ENCODE assay signal across 14 cellular contexts in genomic region chr3:132486086-132486485, GRCh38.
A peak's percentile ranks its signal among the peaks of the same experiment; 100 is the strongest.
DNase-seq lines count a peak whose midpoint lies in the region; ATAC-seq, FAIRE-seq and TF ChIP-seq lines count a peak whose summit lies in the region.
"Had no signal": no experiment of that assay in that cellular context is flagged by ENCODE, and none has a peak within 500 bp of the region (broad histone marks: within the 10 kb centered on the region; RNA-seq: fewer than 3 reads in every experiment).

No MANE protein-coding gene starts in this region.

- H3K36me3 ChIP-seq in bronchial epithelial cell (ENCODE audit: control insufficient read depth, insufficient read depth, low read length): peaks cover 6% of the 10 kb centered on the region
- H3K36me3 ChIP-seq in neutrophil: peaks cover 91% of the 10 kb centered on the region
- H3K36me3 ChIP-seq in A673 (ENCODE audit: insufficient read depth, low read length, poor library complexity, severe bottlenecking): peaks cover 55% of the 10 kb centered on the region

- no peak for FAIRE-seq in bronchial epithelial cell (lab: Jason Lieb, UNC)

- DNase-seq in ELR (ENCODE audit: low read depth): peak; percentile 3
- peak; percentile 44 to 46 for DNase-seq in Kasumi-1 (lab: John Stamatoyannopoulos, UW)
- peak; percentile 35 for DNase-seq in bronchial epithelial cell (ENCODE audit: low read depth)
- DNase-seq in A673 (ENCODE audit: low spot score): no peak
- DNase-seq in hepatic stellate cell (ENCODE audit: low spot score): no peak
- DNase-seq: activated CD4-positive, alpha-beta T cell treated with anti-CD3 and anti-CD28 coated beads, Interleukin-2, amount 10 ng/mL, durations not matched to agents 24 days and 14 days; activated T-cell treated with anti-CD3 and anti-CD28 coated beads, Interleukin-2, amount 50 U/mL, for 4 hours; CD4-positive, CD25-positive, alpha-beta regulatory T cell; central memory CD4-positive, alpha-beta T cell; DMS79; endodermal cell; NCI-H774 had no signal

- H3K9me3 ChIP-seq in neutrophil: no peaks in the 10 kb centered on the region
- no peaks in the 10 kb centered on the region for H3K9me3 ChIP-seq in A673 (ENCODE audit: low read depth, low read length, poor library complexity, severe bottlenecking)

- no peaks in the 10 kb centered on the region for H3K4me1 ChIP-seq in neutrophil (ENCODE audit: control insufficient read depth in 1 of 2, insufficient read depth in 1 of 2, low read depth in 1 of 2, low read length in 1 of 2)
- no peaks in the 10 kb centered on the region for H3K4me1 ChIP-seq in A673 (ENCODE audit: insufficient read depth, low read length, poor library complexity, severe bottlenecking)

- H3K4me3 ChIP-seq in bronchial epithelial cell (ENCODE audit: low read depth, low read length) (no peak overlapping the region), neutrophil (ENCODE audit: low read depth in 1 of 2, low read length in 1 of 2) (no peak overlapping the region), A673 (ENCODE audit: low read depth, low read length, poor library complexity, severe bottlenecking) (no peak overlapping the region)

- BruUV-seq in A673 (replicated peaks; lab: Mats Ljungman, UMichigan): no TSS peak

- POLR2A ChIA-PET in A673 (lab: Charles Lee; ENCODE audit: low non-redundant PET): no interaction called here

- ATAC-seq in HG03460 (IDR thresholded peaks at IDR 0.05; ENCODE audit: unreplicated experiment): no peak
- ATAC-seq: activated T-cell treated with anti-CD3 and anti-CD28 coated beads, Interleukin-2, amount 50 U/mL, for 4 hours had no signal

- TF ChIP-seq CTCF in bronchial epithelial cell (IDR thresholded peaks at IDR 0.05; ENCODE audit: insufficient read depth, low read length, severe bottlenecking) (no peak), neutrophil (IDR thresholded peaks at IDR 0.05) (no peak), A673 (conservative IDR thresholded peaks at IDR 0.05; ENCODE audit: low read depth, low read length) (no peak)

- H3K27ac ChIP-seq in neutrophil (peak overlapping the region; percentile 28), A673 (ENCODE audit: low read depth, low read length, poor library complexity, severe bottlenecking) (no peak overlapping the region)

- intact Hi-C loops in A673 (cut with micrococcal nuclease; ENCODE audit: unreplicated experiment): no loop called here

- no peaks in the 10 kb centered on the region for H3K27me3 ChIP-seq in bronchial epithelial cell (ENCODE audit: control insufficient read depth, insufficient read depth, low read length)
- H3K27me3 ChIP-seq in neutrophil: no peaks in the 10 kb centered on the region
- no peaks in the 10 kb centered on the region for H3K27me3 ChIP-seq in A673 (replicated peaks; ENCODE audit: insufficient read depth, low read depth, low read length, poor library complexity)

- CTCF ChIA-PET in A673 (lab: Charles Lee): no interaction called here

Comparison
In these comparisons a context has a peak if more than half of its experiments do, and no peak if none do; other contexts are left out.
1. DNase-seq: peak in ELR (single experiment), Kasumi-1 (2 of 2) and bronchial epithelial cell (single experiment); none in A673 (single experiment) and hepatic stellate cell (single experiment).